Comparison of ENCODE assay signal across 13 cellular contexts in the genomic region with DNA sequence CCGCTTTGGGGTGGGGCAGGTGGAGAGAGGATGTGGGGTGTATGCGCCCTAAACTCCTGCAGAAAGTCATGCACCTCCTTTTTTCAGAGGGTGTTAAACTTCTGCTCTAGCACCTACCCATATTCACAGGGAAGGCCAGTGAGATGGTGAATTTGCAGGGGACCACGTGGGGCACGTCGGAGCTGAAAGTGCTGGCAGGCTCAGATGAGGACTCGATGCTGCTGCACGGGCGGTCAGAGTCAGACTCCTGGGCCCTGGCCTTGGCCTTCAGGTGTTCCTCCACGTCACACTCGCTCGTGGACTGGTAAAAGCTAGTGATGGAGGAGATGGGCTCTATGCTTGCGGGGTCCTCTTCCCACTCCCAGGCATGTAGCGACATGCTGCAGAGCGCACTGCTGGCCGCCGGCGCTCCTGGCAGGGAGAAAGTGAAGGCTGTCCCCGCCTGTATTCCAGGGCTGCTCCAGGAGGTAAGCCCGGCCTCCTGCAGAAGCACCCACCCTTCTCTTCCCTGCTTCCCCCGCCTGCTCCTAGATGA. TPM values are rescaled to one million over a fixed set of nuclear protein-coding genes. Genes with fewer than 3 reads are reported as not detected.
DNase-seq lines count a peak whose midpoint lies in the region; ATAC-seq, FAIRE-seq and TF ChIP-seq lines count a peak whose summit lies in the region.
"Had no signal": no experiment of that assay in that cellular context is flagged by ENCODE, and none has a peak within 500 bp of the region (broad histone marks: within the 10 kb centered on the region; RNA-seq: fewer than 3 reads in every experiment).

No MANE protein-coding gene starts in this region.

- H2BK5ac ChIP-seq in mesendoderm (ENCODE audit: low read length) = no peak overlapping the region

- no peak overlapping the region for H3K18ac ChIP-seq in mesendoderm (ENCODE audit: low read length)

- no CpG with 5 or more reads among the region's 20 CpGs for WGBS in mesendoderm (ENCODE audit: extremely low coverage, insufficient coverage, low lambda C conversion rate)

- H3K9ac ChIP-seq in mesendoderm (ENCODE audit: low read length) = peak overlapping the region; percentile 41

- H3K79me2 ChIP-seq in mesendoderm (ENCODE audit: control insufficient read depth, insufficient read depth, low read length) = no peaks in the 10 kb centered on the region

- H3K4me1 ChIP-seq in mesendoderm (ENCODE audit: control insufficient read depth, low read depth, low read length) = no peaks in the 10 kb centered on the region
- peaks cover 5 to 16% of the 10 kb centered on the region in 2 donors for H3K4me1 ChIP-seq in thoracic aorta (ENCODE audit: control insufficient read depth in 1 of 2, low read depth in 2 of 2)

- DNase-seq in activated naive CD4-positive, alpha-beta T cell treated with anti-CD3 and anti-CD28 coated beads for 36 hours = no peak
- no peak for DNase-seq in activated naive CD4-positive, alpha-beta T cell treated with anti-CD3 and anti-CD28 coated beads, Interleukin-2, amount 50 U/mL, for 72 hours (ENCODE audit: low spot score in 2 of 2)
- DNase-seq in bronchial epithelial cell (ENCODE audit: low read depth) (no peak), mesendoderm (no peak), thoracic aorta (ENCODE audit: low spot score) (no peak), D341Med (ENCODE audit: low spot score) (no peak), NCI-H1694 treated with DMSO at 0.1 percent for 48 hours (lab: John Stamatoyannopoulos, UW) (no peak)
- DNase-seq: BE2C, hippocampal formation, NCI-H2081 had no signal

- H3K9me3 Mint-ChIP-seq in activated naive CD4-positive, alpha-beta T cell treated with anti-CD3 and anti-CD28 coated beads for 36 hours = no peaks in the 10 kb centered on the region
- no peaks in the 10 kb centered on the region for H3K9me3 Mint-ChIP-seq in activated naive CD4-positive, alpha-beta T cell treated with anti-CD3 and anti-CD28 coated beads, Interleukin-2, amount 50 U/mL, for 72 hours

- no peaks in the 10 kb centered on the region for H3K27me3 Mint-ChIP-seq in activated naive CD4-positive, alpha-beta T cell treated with anti-CD3 and anti-CD28 coated beads for 36 hours (ENCODE audit: low read depth)

- H2BK120ac ChIP-seq in mesendoderm (ENCODE audit: low read depth, low read length) = no peak overlapping the region

- H3K79me1 ChIP-seq in mesendoderm (ENCODE audit: low read length) = no peaks in the 10 kb centered on the region

- CTCF ChIA-PET in activated naive CD4-positive, alpha-beta T cell treated with anti-CD3 and anti-CD28 coated beads for 36 hours (lab: Charles Lee) = interaction anchor here (0.8 to 1.4 kb wide), 3 partner anchors 24 to 61 kb away, joined by 3 to 4 read pairs (median 3); no protein-coding TSS in a partner anchor

- H3K4me3 Mint-ChIP-seq in activated naive CD4-positive, alpha-beta T cell treated with anti-CD3 and anti-CD28 coated beads for 36 hours = peak overlapping the region; percentile 62

- H3K4me3 ChIP-seq in bronchial epithelial cell (ENCODE audit: low read depth, low read length) (peak overlapping the region; percentile 44), mesendoderm (ENCODE audit: low read length) (no peak overlapping the region), thoracic aorta (peak overlapping the region; percentile 69)

- intact Hi-C loops in activated naive CD4-positive, alpha-beta T cell treated with anti-CD3 and anti-CD28 coated beads for 36 hours (cut with micrococcal nuclease) = loop anchor here (10.0 kb wide), 1 partner anchor 322 kb away; a partner anchor contains a TSS

- TF ChIP-seq CTCF in bronchial epithelial cell (IDR thresholded peaks at IDR 0.05; ENCODE audit: insufficient read depth, low read length, severe bottlenecking) = no peak
- TF ChIP-seq CTCF in thoracic aorta (IDR thresholded peaks at IDR 0.05) = no peak

- H3K4ac ChIP-seq in mesendoderm (ENCODE audit: low read depth, low read length) = no peak overlapping the region

- H2AK5ac ChIP-seq in mesendoderm (ENCODE audit: low read length) = no peak overlapping the region

- no peaks in the 10 kb centered on the region for H3K36me3 Mint-ChIP-seq in activated naive CD4-positive, alpha-beta T cell treated with anti-CD3 and anti-CD28 coated beads for 36 hours (ENCODE audit: low read depth)
- H3K36me3 Mint-ChIP-seq in activated naive CD4-positive, alpha-beta T cell treated with anti-CD3 and anti-CD28 coated beads, Interleukin-2, amount 50 U/mL, for 72 hours = no peaks in the 10 kb centered on the region

- H3K9me3 ChIP-seq in thoracic aorta = no peaks in the 10 kb centered on the region
- H3K9me3 ChIP-seq: BE2C had no signal

- no peak for ATAC-seq in activated naive CD4-positive, alpha-beta T cell treated with anti-CD3 and anti-CD28 coated beads, Interleukin-2, amount 50 U/mL, for 72 hours
- ATAC-seq in thoracic aorta (ENCODE audit: insufficient number of reproducible peaks, low FRiP score, low read depth) (no peak), GM21825 (IDR thresholded peaks at IDR 0.05; ENCODE audit: unreplicated experiment) (no peak)

- H3K4me1 Mint-ChIP-seq in activated naive CD4-positive, alpha-beta T cell treated with anti-CD3 and anti-CD28 coated beads for 36 hours (ENCODE audit: low read depth) = peaks cover 23% of the 10 kb centered on the region

- H3K27me3 ChIP-seq in bronchial epithelial cell (ENCODE audit: control insufficient read depth, insufficient read depth, low read length) (no peaks in the 10 kb centered on the region), mesendoderm (ENCODE audit: insufficient read depth, low read length, poor library complexity) (peaks cover 3% of the 10 kb centered on the region), thoracic aorta (replicated peaks; ENCODE audit: insufficient read depth) (no peaks in the 10 kb centered on the region)

- no peak overlapping the region for H4K5ac ChIP-seq in mesendoderm (ENCODE audit: low read length)

- FAIRE-seq in bronchial epithelial cell (lab: Jason Lieb, UNC) = peak; percentile 62
- FAIRE-seq: colon had no signal

- H3K27ac Mint-ChIP-seq in activated naive CD4-positive, alpha-beta T cell treated with anti-CD3 and anti-CD28 coated beads for 36 hours = no peak overlapping the region
- peak overlapping the region in 1 of 2 donors; percentile 79 for H3K27ac Mint-ChIP-seq in activated naive CD4-positive, alpha-beta T cell treated with anti-CD3 and anti-CD28 coated beads, Interleukin-2, amount 50 U/mL, for 72 hours

- no peak overlapping the region for H2BK15ac ChIP-seq in mesendoderm (replicated peaks; ENCODE audit: low read depth)

- no peak overlapping the region for H3K27ac ChIP-seq in mesendoderm (ENCODE audit: low read depth, low read length)
- no peak overlapping the region for H3K27ac ChIP-seq in thoracic aorta

- peak overlapping the region; percentile 72 for H3K4me2 ChIP-seq in mesendoderm (ENCODE audit: low read length)

- no peak overlapping the region for H3K23ac ChIP-seq in mesendoderm (ENCODE audit: low read length)

- no peaks in the 10 kb centered on the region for H3K36me3 ChIP-seq in bronchial epithelial cell (ENCODE audit: control insufficient read depth, insufficient read depth, low read length)
- no peaks in the 10 kb centered on the region for H3K36me3 ChIP-seq in mesendoderm (ENCODE audit: control insufficient read depth, insufficient read depth, low read length)
- H3K36me3 ChIP-seq in thoracic aorta = no peaks in the 10 kb centered on the region
- H3K36me3 ChIP-seq: BE2C had no signal

- H4K8ac ChIP-seq in mesendoderm (ENCODE audit: low read depth, low read length) = no peak overlapping the region

- H3K56ac ChIP-seq in mesendoderm (ENCODE audit: low read length) = peak overlapping the region; percentile 62

RNA-seq across cellular contexts. Expression of a gene that starts 0.9 kb away (rescaled TPM):
- total RNA-seq in activated naive CD4-positive, alpha-beta T cell treated with anti-CD3 and anti-CD28 coated beads for 36 hours = under 1 TPM; 0.32 to 0.48 TPM
- total RNA-seq in activated naive CD4-positive, alpha-beta T cell treated with anti-CD3 and anti-CD28 coated beads, Interleukin-2, amount 50 U/mL, for 72 hours = under 1 TPM in 1 of 2 donors, not detected in 1; 0.45 TPM
- total RNA-seq in bronchial epithelial cell (under 0.01 and 0.51 TPM in 2 replicates), thoracic aorta (under 1 TPM in 1 of 2 donors, not detected in 1; 0.68 TPM)
- 0.60 TPM for polyA plus RNA-seq in mesendoderm (2013, experiment 1 of 2)
- 0.38 TPM for polyA plus RNA-seq in mesendoderm (2013, experiment 2 of 2)
- total RNA-seq: Right ventricle myocardium superior had no signal

RNA-seq across cellular contexts. Expression of a gene that starts 8.1 kb away (rescaled TPM):
- total RNA-seq in activated naive CD4-positive, alpha-beta T cell treated with anti-CD3 and anti-CD28 coated beads for 36 hours = under 1 TPM; 0.10 to 0.20 TPM
- under 1 TPM in 1 of 2 donors, not detected in 1; 0.18 TPM for total RNA-seq in activated naive CD4-positive, alpha-beta T cell treated with anti-CD3 and anti-CD28 coated beads, Interleukin-2, amount 50 U/mL, for 72 hours
- under 0.01 TPM in 1 of 2 replicates, not detected in the other for total RNA-seq in bronchial epithelial cell
- polyA plus RNA-seq in mesendoderm (2013, experiment 1 of 2) = not detected
- polyA plus RNA-seq in mesendoderm (2013, experiment 2 of 2) = not detected
- 1 to 10 TPM in 1 of 2 donors, not detected in 1; 1.4 TPM for total RNA-seq in thoracic aorta
